Comparison of ENCODE assay signal across 13 cellular contexts in the genomic region with DNA sequence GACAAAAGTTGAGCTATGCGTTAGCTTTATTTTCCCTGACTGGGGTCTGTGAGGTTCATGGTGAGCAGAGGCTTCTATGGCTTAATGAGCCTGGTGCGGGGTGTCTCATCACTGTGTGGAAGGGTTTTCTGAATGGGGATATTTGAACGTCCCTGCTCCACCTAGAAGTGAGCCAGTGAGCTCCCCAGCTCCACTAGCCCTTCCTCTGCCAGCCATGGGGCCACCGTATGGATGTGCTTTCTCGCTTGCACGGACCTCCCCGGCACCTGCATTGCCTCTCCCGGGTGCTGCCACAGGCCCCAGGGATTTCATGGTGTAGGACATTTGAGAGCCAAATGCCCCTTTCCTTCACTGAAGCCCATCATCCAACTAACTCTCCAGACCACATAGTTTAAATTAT. TPM values are rescaled to one million over a fixed set of nuclear protein-coding genes. Genes with fewer than 3 reads are reported as not detected.
DNase-seq lines count a peak whose midpoint lies in the region; ATAC-seq and TF ChIP-seq lines count a peak whose summit lies in the region.
"Had no signal": no experiment of that assay in that cellular context is flagged by ENCODE, and none has a peak within 500 bp of the region (broad histone marks: within the 10 kb centered on the region; RNA-seq: fewer than 3 reads in every experiment).

No MANE protein-coding gene starts in this region.

- no peaks in the 10 kb centered on the region for H3K9me3 ChIP-seq in colonic mucosa
- no peaks in the 10 kb centered on the region for H3K9me3 ChIP-seq in sigmoid colon
- H3K9me3 ChIP-seq: Caco-2, HAP-1 had no signal

- H3K4me3 ChIP-seq in colonic mucosa (no peak overlapping the region), sigmoid colon (no peak overlapping the region)
- H3K4me3 ChIP-seq: BLaER1, HAP-1 had no signal

- TF ChIP-seq CTCF in colonic mucosa (IDR thresholded peaks at IDR 0.05) (no peak), sigmoid colon (IDR thresholded peaks at IDR 0.05) (no peak)

- no peak overlapping the region for H3K4me3 Mint-ChIP-seq in activated CD8-positive, alpha-beta memory T cell treated with anti-CD3 and anti-CD28 coated beads, Interleukin-2, amount 10 ng/mL, durations not matched to agents 7 days and 5 days
- H3K4me3 Mint-ChIP-seq in activated T-cell treated with anti-CD3 and anti-CD28 coated beads, Interleukin-2, amount 50 U/mL, for 72 hours = no peak overlapping the region
- H3K4me3 Mint-ChIP-seq: CD8-positive, alpha-beta memory T cell had no signal

- H3K27ac ChIP-seq in colonic mucosa = no peak overlapping the region
- no peak overlapping the region for H3K27ac ChIP-seq in sigmoid colon
- H3K27ac ChIP-seq: 22Rv1, BLaER1 had no signal

- no peak for TF ChIP-seq POLR2A in sigmoid colon (IDR thresholded peaks at IDR 0.05)

- no peak for ATAC-seq in activated CD8-positive, alpha-beta memory T cell treated with anti-CD3 and anti-CD28 coated beads, Interleukin-2, amount 10 ng/mL, durations not matched to agents 7 days and 5 days
- no peak for ATAC-seq in left lobe of liver
- no peak for ATAC-seq in HG03159 (IDR thresholded peaks at IDR 0.05; ENCODE audit: unreplicated experiment)
- no peak for ATAC-seq in activated T-cell treated with anti-CD3 and anti-CD28 coated beads, Interleukin-2, amount 50 U/mL, for 72 hours (replicated peaks in 1 of 2)

- no peak for TF ChIP-seq EP300 in sigmoid colon (IDR thresholded peaks at IDR 0.05)

- H3K9me3 Mint-ChIP-seq in activated CD8-positive, alpha-beta memory T cell treated with anti-CD3 and anti-CD28 coated beads, Interleukin-2, amount 10 ng/mL, durations not matched to agents 7 days and 5 days (ENCODE audit: low read depth) = no peaks in the 10 kb centered on the region
- no peaks in the 10 kb centered on the region for H3K9me3 Mint-ChIP-seq in activated T-cell treated with anti-CD3 and anti-CD28 coated beads, Interleukin-2, amount 50 U/mL, for 72 hours
- H3K9me3 Mint-ChIP-seq: CD8-positive, alpha-beta memory T cell had no signal

- DNase-seq in activated CD8-positive, alpha-beta memory T cell treated with anti-CD3 and anti-CD28 coated beads, Interleukin-2, amount 10 ng/mL, durations not matched to agents 7 days and 5 days = peak; percentile 26
- DNase-seq in activated CD8-positive, alpha-beta memory T cell treated with anti-CD3 and anti-CD28 coated beads, Interleukin-2, amount 50 U/mL, for 4 hours = no peak
- DNase-seq in colonic mucosa (peak; percentile 7), left lobe of liver (ENCODE audit: low spot score) (peak; percentile 16), sigmoid colon (peak; percentile 22), hippocampal formation (lab: John Stamatoyannopoulos, UW) (no peak)
- DNase-seq in activated T-cell treated with anti-CD3 and anti-CD28 coated beads, Interleukin-2, amount 50 U/mL, for 72 hours = no peak
- DNase-seq: CD8-positive, alpha-beta memory T cell had no signal

- no peaks in the 10 kb centered on the region for H3K36me3 ChIP-seq in colonic mucosa
- H3K36me3 ChIP-seq in sigmoid colon = no peaks in the 10 kb centered on the region
- H3K36me3 ChIP-seq: BLaER1, HAP-1 had no signal

- H3K27ac Mint-ChIP-seq in activated CD8-positive, alpha-beta memory T cell treated with anti-CD3 and anti-CD28 coated beads, Interleukin-2, amount 10 ng/mL, durations not matched to agents 7 days and 5 days = no peak overlapping the region
- no peak overlapping the region for H3K27ac Mint-ChIP-seq in activated T-cell treated with anti-CD3 and anti-CD28 coated beads, Interleukin-2, amount 50 U/mL, for 72 hours
- H3K27ac Mint-ChIP-seq: CD8-positive, alpha-beta memory T cell had no signal

- CTCF ChIA-PET in activated CD8-positive, alpha-beta memory T cell treated with anti-CD3 and anti-CD28 coated beads, Interleukin-2, amount 10 ng/mL, durations not matched to agents 7 days and 5 days (lab: Charles Lee) = no interaction called here

- H3K4me1 ChIP-seq in colonic mucosa = no peaks in the 10 kb centered on the region
- no peaks in the 10 kb centered on the region for H3K4me1 ChIP-seq in sigmoid colon
- H3K4me1 ChIP-seq: Caco-2, HAP-1 had no signal

- H3K27me3 ChIP-seq in colonic mucosa = no peaks in the 10 kb centered on the region
- H3K27me3 ChIP-seq in sigmoid colon = no peaks in the 10 kb centered on the region
- H3K27me3 ChIP-seq: BLaER1 had no signal

- no peak overlapping the region for H3K9ac ChIP-seq in colonic mucosa (ENCODE audit: low read depth in 2 of 2, low read length in 2 of 2)
- H3K9ac ChIP-seq: BLaER1 had no signal

- H3K36me3 Mint-ChIP-seq in activated CD8-positive, alpha-beta memory T cell treated with anti-CD3 and anti-CD28 coated beads, Interleukin-2, amount 10 ng/mL, durations not matched to agents 7 days and 5 days = no peaks in the 10 kb centered on the region
- no peaks in the 10 kb centered on the region for H3K36me3 Mint-ChIP-seq in activated T-cell treated with anti-CD3 and anti-CD28 coated beads, Interleukin-2, amount 50 U/mL, for 72 hours (ENCODE audit: insufficient read depth in 2 of 2)
- H3K36me3 Mint-ChIP-seq: CD8-positive, alpha-beta memory T cell had no signal

- intact Hi-C loops in colonic mucosa (cut with DNase I) (no loop called here), sigmoid colon (cut with DNase I) (no loop called here)

- H3K27me3 Mint-ChIP-seq in activated CD8-positive, alpha-beta memory T cell treated with anti-CD3 and anti-CD28 coated beads, Interleukin-2, amount 10 ng/mL, durations not matched to agents 7 days and 5 days = peaks cover 8% of the 10 kb centered on the region
- peaks cover 7% of the 10 kb centered on the region for H3K27me3 Mint-ChIP-seq in activated T-cell treated with anti-CD3 and anti-CD28 coated beads, Interleukin-2, amount 50 U/mL, for 72 hours (ENCODE audit: low read depth)

- WGBS in sigmoid colon, 2 donors = 91 to 95% methylated on average over 8 of the region's 8 CpGs

- H3K4me1 Mint-ChIP-seq in activated CD8-positive, alpha-beta memory T cell treated with anti-CD3 and anti-CD28 coated beads, Interleukin-2, amount 10 ng/mL, durations not matched to agents 7 days and 5 days = no peaks in the 10 kb centered on the region
- H3K4me1 Mint-ChIP-seq in activated T-cell treated with anti-CD3 and anti-CD28 coated beads, Interleukin-2, amount 50 U/mL, for 72 hours (ENCODE audit: low read depth) = no peaks in the 10 kb centered on the region
- H3K4me1 Mint-ChIP-seq: CD8-positive, alpha-beta memory T cell had no signal

RNA-seq across cellular contexts. Expression of gene CYP26B1, which starts 37.8 kb away (rescaled TPM):
- total RNA-seq in activated CD8-positive, alpha-beta memory T cell treated with anti-CD3 and anti-CD28 coated beads, Interleukin-2, amount 10 ng/mL, durations not matched to agents 7 days and 5 days = not detected
- total RNA-seq in colonic mucosa (1 to 10 TPM; 1.0 to 1.9 TPM), left lobe of liver (4.4 TPM), sigmoid colon (1 to 10 TPM in 3 of 4 donors, under 1 TPM in 1; 0.68 to 5.0 (median 3.0) TPM)
- polyA plus RNA-seq in sigmoid colon = 1 to 10 TPM in 2 of 3 donors, under 1 TPM in 1; 0.46 to 2.8 (median 1.2) TPM
- not detected for total RNA-seq in activated T-cell treated with anti-CD3 and anti-CD28 coated beads, Interleukin-2, amount 50 U/mL, for 72 hours
- total RNA-seq: CD8-positive, alpha-beta memory T cell had no signal
- polyA plus RNA-seq: CD8-positive, alpha-beta memory T cell had no signal

Comparison
In these comparisons a context has a peak if more than half of its experiments do, and no peak if none do; other contexts are left out.
1. DNase-seq: peak in activated CD8-positive, alpha-beta memory T cell treated with anti-CD3 and anti-CD28 coated beads, Interleukin-2, amount 10 ng/mL, durations not matched to agents 7 days and 5 days (single experiment), colonic mucosa (single experiment), left lobe of liver (single experiment) and sigmoid colon (single experiment); none in activated CD8-positive, alpha-beta memory T cell treated with anti-CD3 and anti-CD28 coated beads, Interleukin-2, amount 50 U/mL, for 4 hours (single experiment), hippocampal formation (0 of 2) and activated T-cell treated with anti-CD3 and anti-CD28 coated beads, Interleukin-2, amount 50 U/mL, for 72 hours (0 of 2).